ENCODE assay signal across 14 cellular contexts in the genomic region with DNA sequence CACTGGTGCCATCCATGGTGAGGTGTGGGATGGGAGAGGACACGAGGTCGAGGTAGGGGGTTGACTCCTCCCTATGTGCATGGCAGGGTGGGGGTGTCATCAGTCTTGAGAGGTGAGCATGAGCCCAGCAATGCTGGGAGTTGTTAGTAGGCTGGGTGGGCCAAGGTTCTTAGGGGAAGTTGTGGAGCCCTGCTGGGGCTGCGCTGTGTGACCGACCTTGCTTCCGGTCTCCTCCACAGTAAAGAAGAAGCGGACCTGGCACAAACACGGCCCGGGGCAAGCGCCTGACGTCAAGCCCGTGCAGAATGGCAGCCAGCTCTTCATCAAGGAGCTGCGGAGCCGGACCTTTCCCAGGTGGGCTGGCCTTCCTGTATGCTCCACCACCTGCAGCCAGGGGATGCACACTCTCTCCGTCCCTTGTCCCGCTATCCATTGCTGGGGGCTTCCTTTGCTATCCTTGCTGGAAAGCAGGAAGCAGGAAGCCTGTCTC.
"Had no signal": no experiment of that assay in that cellular context is flagged by ENCODE, and none has a peak within 500 bp of the region (broad histone marks: within the 10 kb centered on the region; RNA-seq: fewer than 3 reads in every experiment).

No MANE protein-coding gene starts in this region.

- ATAC-seq: activated T-helper 17 cell treated with anti-CD3 and anti-CD28 coated beads, Interleukin-2, amount 50 U/mL, for 72 hours; foreskin keratinocyte; left lobe of liver; naive thymus-derived CD8-positive, alpha-beta T cell; pancreas; SK-N-SH treated with all-trans-retinoic acid at 6 μM for 48 hours; stimulated activated effector memory CD8-positive, alpha-beta T cell treated with anti-CD3 and anti-CD28 coated beads, Interleukin-12 subunit alpha, Interleukin-12 subunit beta, amount 100 ng/mL, for 72 hours had no signal

- DNase-seq: activated CD4-positive, alpha-beta T cell treated with anti-CD3 and anti-CD28 coated beads for 1 hour; activated CD4-positive, alpha-beta T cell treated with anti-CD3 and anti-CD28 coated beads, Interleukin-2, amount 50 U/mL, for 1 hour; dermis blood vessel endothelial cell; effector CD8-positive, alpha-beta T cell; foreskin keratinocyte; naive thymus-derived CD8-positive, alpha-beta T cell; WERI-Rb-1 had no signal

- H3K27ac Mint-ChIP-seq: activated naive CD4-positive, alpha-beta T cell treated with anti-CD3 and anti-CD28 coated beads, Interleukin-2, amount 10 ng/mL, durations not matched to agents 7 days and 5 days; stimulated activated effector memory CD8-positive, alpha-beta T cell treated with anti-CD3 and anti-CD28 coated beads, Interleukin-12 subunit alpha, Interleukin-12 subunit beta, amount 100 ng/mL, for 72 hours had no signal

- H3K4me1 Mint-ChIP-seq: activated naive CD4-positive, alpha-beta T cell treated with anti-CD3 and anti-CD28 coated beads, Interleukin-2, amount 10 ng/mL, durations not matched to agents 7 days and 5 days had no signal

- H3K27me3 Mint-ChIP-seq: activated naive CD4-positive, alpha-beta T cell treated with anti-CD3 and anti-CD28 coated beads, Interleukin-2, amount 10 ng/mL, durations not matched to agents 7 days and 5 days; activated T-helper 17 cell treated with anti-CD3 and anti-CD28 coated beads, Interleukin-2, amount 50 U/mL, for 72 hours; naive thymus-derived CD8-positive, alpha-beta T cell; stimulated activated naive CD8-positive, alpha-beta T cell treated with anti-CD3 and anti-CD28 coated beads, Interleukin-15, amount 100 ng/mL, for 72 hours had no signal

- H3K4me3 Mint-ChIP-seq: activated naive CD4-positive, alpha-beta T cell treated with anti-CD3 and anti-CD28 coated beads, Interleukin-2, amount 10 ng/mL, durations not matched to agents 7 days and 5 days; activated T-helper 17 cell treated with anti-CD3 and anti-CD28 coated beads, Interleukin-2, amount 50 U/mL, for 72 hours; stimulated activated effector memory CD8-positive, alpha-beta T cell treated with anti-CD3 and anti-CD28 coated beads, Interleukin-12 subunit alpha, Interleukin-12 subunit beta, amount 100 ng/mL, for 72 hours; stimulated activated naive CD8-positive, alpha-beta T cell treated with anti-CD3 and anti-CD28 coated beads, Interleukin-15, amount 100 ng/mL, for 72 hours had no signal
